In genomic region chr12:64583395-64584172, GRCh38 we compare ENCODE assay signal across 10 cellular contexts. TPM values are rescaled to one million over a fixed set of nuclear protein-coding genes. Genes with fewer than 3 reads are reported as not detected.
DNase-seq lines count a peak whose midpoint lies in the region; ATAC-seq and TF ChIP-seq lines count a peak whose summit lies in the region.
"Had no signal": no experiment of that assay in that cellular context is flagged by ENCODE, and none has a peak within 500 bp of the region (broad histone marks: within the 10 kb centered on the region; RNA-seq: fewer than 3 reads in every experiment).

No MANE protein-coding gene starts in this region.

- H3K4me3 ChIP-seq in GM23248 (peak overlapping the region; percentile 16), psoas muscle (peak overlapping the region; percentile 13)

- H3K9ac ChIP-seq in GM23248: no peak overlapping the region

- H3K36me3 ChIP-seq in GM23248 (ENCODE audit: low read depth) (no peaks in the 10 kb centered on the region), psoas muscle (ENCODE audit: insufficient read depth in 1 of 2, low read depth in 1 of 2) (no peaks in the 10 kb centered on the region)

- peak overlapping the region; percentile 40 for H3K4me2 ChIP-seq in GM23248 (ENCODE audit: unreplicated experiment)

- in situ Hi-C loops in GM23248 (cut with MboI): no loop called here

- H3K27ac ChIP-seq in GM23248: no peak overlapping the region
- peak overlapping the region; percentile 37 for H3K27ac ChIP-seq in psoas muscle

- H3K4me1 ChIP-seq in GM23248 (ENCODE audit: insufficient read depth) (0 out of 2 replicates have a peak, but pooled peaks cover 11% of the 10 kb centered on the region), psoas muscle (peaks cover 13% of the 10 kb centered on the region)

- H3F3A ChIP-seq in GM23248 (ENCODE audit: insufficient read depth): peaks cover 11% of the 10 kb centered on the region

- H3K9me3 ChIP-seq in GM23248 (ENCODE audit: low read depth) (no peaks in the 10 kb centered on the region), psoas muscle (no peaks in the 10 kb centered on the region)

- H2AFZ ChIP-seq in GM23248: peak overlapping the region; percentile 83

- ATAC-seq in psoas muscle (no peak), HG03521 (IDR thresholded peaks at IDR 0.05; ENCODE audit: unreplicated experiment) (no peak)

- no peaks in the 10 kb centered on the region for H3K79me2 ChIP-seq in GM23248 (ENCODE audit: insufficient read depth)

- DNase-seq in GM23248 (peak; percentile 37), SK-N-DZ (ENCODE audit: low spot score) (peak; percentile 26), fibroblast of gingiva (ENCODE audit: low read depth) (peak; percentile 35), psoas muscle (no peak), nucleus accumbens (lab: John Stamatoyannopoulos, UW) (no peak), cerebellum (ENCODE audit: low spot score) (no peak), inferior parietal cortex (ENCODE audit: extremely low spot score) (no peak)
- DNase-seq: effector CD4-positive, alpha-beta T cell; NCI-H187 treated with DMSO at 0.1 percent for 48 hours had no signal

- H3K9me2 ChIP-seq in GM23248 (ENCODE audit: insufficient read depth): no peaks in the 10 kb centered on the region

- intact Hi-C loops in psoas muscle (cut with DNase I): no loop called here

- H4K20me1 ChIP-seq in GM23248 (ENCODE audit: insufficient read depth): no peaks in the 10 kb centered on the region

- WGBS in GM23248 (ENCODE audit: low coverage in 1 of 2, low lambda C conversion rate in 2 of 2, missing lambda C conversion rate in 2 of 2), 2 experiments: 15 to 21% methylated on average over 13 of the region's 13 CpGs
- 49 to 61% (median 51%) methylated on average over 13 of the region's 13 CpGs for WGBS in psoas muscle, 3 donors

- H3K27me3 ChIP-seq in GM23248 (replicated peaks; ENCODE audit: insufficient read depth) (peaks cover 10% of the 10 kb centered on the region; the same call in 1 of the 2 replicates), psoas muscle (ENCODE audit: insufficient read depth in 3 of 3, low read length in 2 of 3) (no peaks in the 10 kb centered on the region)

- no peak for TF ChIP-seq CTCF in psoas muscle (IDR thresholded peaks at IDR 0.05)

RNA-seq across cellular contexts. Expression of gene RASSF3, which starts 26.7 kb away (rescaled TPM):
- total RNA-seq in GM23248 (2014; rRNA removed; shearing (Covaris generic)): 4.9 and 12.0 TPM in 2 replicates
- polyA plus RNA-seq in GM23248 (2016; fragmentation: Nextera tagmentation; extraction: Ambion mirVana): 1.5 and 1.9 TPM in 2 replicates
- 6.0 and 8.5 TPM in 2 replicates for polyA plus RNA-seq in SK-N-DZ (2014; cell fraction: cytosol; rRNA removed)
- 4.2 and 6.1 TPM in 2 replicates for polyA plus RNA-seq in SK-N-DZ (2014; cell fraction: nucleus; rRNA removed)
- total RNA-seq in psoas muscle: 10 to 100 TPM in 3 of 4 donors, 1 to 10 TPM in 1; 7.0 to 30.6 (median 19.0) TPM
- polyA plus RNA-seq in psoas muscle: 10 to 100 TPM in 1 of 3 donors, 1 to 10 TPM in 2; 4.9 to 18.5 (median 9.8) TPM
- 4.5 TPM for total RNA-seq in cerebellum

Comparison
In these comparisons a context has a peak if more than half of its experiments do, and no peak if none do; other contexts are left out.
1. DNase-seq: peak in GM23248 (single experiment), SK-N-DZ (single experiment) and fibroblast of gingiva (single experiment); none in psoas muscle (0 of 2), nucleus accumbens (0 of 56), cerebellum (single experiment) and inferior parietal cortex (single experiment).